ENCODE assay signal across 28 cellular contexts in genomic region chr12:18564306-18564705, GRCh38.
"Had no signal": no experiment of that assay in that cellular context is flagged by ENCODE, and none has a peak within 500 bp of the region (broad histone marks: within the 10 kb centered on the region; RNA-seq: fewer than 3 reads in every experiment).

No MANE protein-coding gene starts in this region.

- H3K9ac ChIP-seq: neural progenitor cell, parathyroid adenoma had no signal

- H3K79me2 ChIP-seq: parathyroid adenoma had no signal

- ATAC-seq: naive thymus-derived CD4-positive, alpha-beta T cell; natural killer cell; psoas muscle; right cardiac atrium; sciatic nerve; stimulated activated memory B cell treated with anti-CD40 and anti-IgM and Interleukin-4, amounts not matched to agents 10 μg/mL and 1 μg/mL and 100 μg/mL, for 72 hours; stimulated activated naive CD8-positive, alpha-beta T cell treated with anti-CD3 and anti-CD28 coated beads, Interleukin-15, amount 100 ng/mL, for 72 hours; stimulated activated naive CD8-positive, alpha-beta T cell treated with anti-CD3 and anti-CD28 coated beads, Interleukin-15, Interleukin-2, amounts not matched to agents 100 U/mL and 50 U/mL, for 24 hours; upper lobe of right lung had no signal

- H3K36me3 ChIP-seq: neural progenitor cell, ovary, spleen, thoracic aorta, thyroid gland, transverse colon, upper lobe of right lung, uterus had no signal

- H2AFZ ChIP-seq: neural progenitor cell, parathyroid adenoma had no signal

- H3K4me2 ChIP-seq: neural progenitor cell, smooth muscle cell had no signal

- H3K27ac ChIP-seq: neural progenitor cell, ovary, parathyroid adenoma, psoas muscle, skin epidermis, spleen, thoracic aorta, thyroid gland, transverse colon, upper lobe of right lung had no signal

- H3K27me3 ChIP-seq: neural progenitor cell, ovary, spleen, thyroid gland, transverse colon, upper lobe of right lung, uterus had no signal

- H3K4me3 ChIP-seq: neural progenitor cell, ovary, psoas muscle, skin epidermis, smooth muscle cell, spleen, thoracic aorta, thyroid gland, transverse colon, upper lobe of right lung, uterus had no signal

- H3K4me1 ChIP-seq: parathyroid adenoma, psoas muscle, spleen, thyroid gland, transverse colon, upper lobe of right lung had no signal

- DNase-seq: naive thymus-derived CD4-positive, alpha-beta T cell; natural killer cell; occipital lobe; ovary; posterior cingulate gyrus; psoas muscle; right cardiac atrium; spleen; stimulated activated CD4-positive, alpha-beta T cell treated with anti-CD3 and anti-CD28 coated beads, Interleukin-12 subunit alpha, Interleukin-12 subunit beta, amount 100 ng/mL, for 4 hours; stimulated activated CD4-positive, alpha-beta T cell treated with anti-CD3 and anti-CD28 coated beads, Interleukin-1b, Interleukin-23, amount 100 ng/mL, for 48 hours; stimulated activated CD4-positive, alpha-beta T cell treated with anti-CD3 and anti-CD28 coated beads, Interleukin-4, amount 100 ng/mL, for 1 hour; stimulated activated CD4-positive, alpha-beta T cell treated with anti-CD3 and anti-CD28 coated beads, Interleukin-4, amount 100 ng/mL, for 4 hours; stimulated activated CD8-positive, alpha-beta memory T cell treated with anti-CD3 and anti-CD28 coated beads, Interleukin-4, amount 100 ng/mL, for 48 hours; stimulated activated naive CD4-positive, alpha-beta T cell; stimulated activated naive CD8-positive, alpha-beta T cell treated with anti-CD3 and anti-CD28 coated beads, Interleukin-15, amount 100 ng/mL, for 72 hours; stimulated activated naive CD8-positive, alpha-beta T cell treated with anti-CD3 and anti-CD28 coated beads, Interleukin-15, Interleukin-2, amounts not matched to agents 100 U/mL and 50 U/mL, for 24 hours; substantia nigra; thyroid gland; transverse colon; upper lobe of right lung; uterus had no signal

- H3K9me3 ChIP-seq: ovary, psoas muscle, spleen, thoracic aorta, thyroid gland, transverse colon, upper lobe of right lung, uterus had no signal
